13 cellular contexts compared by ENCODE assay signal in the genomic region with DNA sequence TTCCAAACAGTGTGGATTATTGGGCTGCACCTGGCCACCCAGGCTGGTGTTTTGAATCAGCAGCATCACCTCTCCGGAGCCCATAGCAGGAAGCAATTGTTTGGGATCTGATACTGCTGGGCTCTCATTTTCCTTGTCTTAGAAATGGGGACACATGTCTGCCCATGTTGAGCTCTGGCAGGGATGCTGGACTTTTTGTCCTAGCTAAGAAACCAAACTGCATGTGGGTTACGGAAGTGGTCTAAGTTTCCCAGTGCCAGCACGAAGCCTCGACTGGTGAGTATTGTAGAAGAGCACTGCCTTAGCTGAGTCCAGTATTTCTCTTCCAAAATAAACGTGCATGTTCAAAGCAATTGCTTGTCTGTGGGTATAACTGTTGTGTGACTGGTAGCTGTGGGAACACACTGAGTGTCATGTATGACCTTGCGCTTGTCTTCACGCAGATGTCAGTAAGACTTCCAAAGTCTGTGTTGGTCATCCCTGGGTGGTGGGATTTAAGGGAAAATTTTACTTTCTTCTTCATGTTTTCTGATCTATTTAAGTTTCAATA. TPM values are rescaled to one million over a fixed set of nuclear protein-coding genes. Genes with fewer than 3 reads are reported as not detected.
A peak's percentile ranks its signal among the peaks of the same experiment; 100 is the strongest.
DNase-seq lines count a peak whose midpoint lies in the region; ATAC-seq and TF ChIP-seq lines count a peak whose summit lies in the region.
"Had no signal": no experiment of that assay in that cellular context is flagged by ENCODE, and none has a peak within 500 bp of the region (broad histone marks: within the 10 kb centered on the region; RNA-seq: fewer than 3 reads in every experiment).

No MANE protein-coding gene starts in this region.

- H3K36me3 ChIP-seq in IMR-90 (ENCODE audit: control insufficient read depth, insufficient read depth, low read length) (no peaks in the 10 kb centered on the region), brain microvascular endothelial cell (replicated peaks) (no peaks in the 10 kb centered on the region), lower lobe of right lung (no peaks in the 10 kb centered on the region), stomach smooth muscle (ENCODE audit: control insufficient read depth in 2 of 2, insufficient read depth in 2 of 2, low read length in 2 of 2) (no peaks in the 10 kb centered on the region)

- in situ Hi-C loops in IMR-90 (cut with MboI; ENCODE audit: low sequenced_read_pairs): no loop called here
- in situ Hi-C loops in brain microvascular endothelial cell (cut with HindIII; ENCODE audit: low pct_ligation_motif_present, low sequenced_read_pairs): no loop called here

- H3K56ac ChIP-seq in IMR-90 (ENCODE audit: extremely low read depth, insufficient read depth, low read length): peak overlapping the region; percentile 77

- 86% methylated on average over 3 of the region's 7 CpGs; no CpG with 5 or more reads in 1 of the 2 experiments for WGBS in IMR-90 (ENCODE audit: extremely low coverage in 2 of 2, insufficient read length in 1 of 2), 2 experiments

- peak overlapping the region; percentile 94; the same call in 2 of the 3 replicates for H2BK15ac ChIP-seq in IMR-90 (ENCODE audit: low read depth, low read length)

- POLR2A ChIA-PET in IMR-90 (lab: Charles Lee; ENCODE audit: unreplicated experiment): interaction anchor here (0.7 kb wide), 1 partner anchor 42 kb away, joined by 3 read pairs; no protein-coding TSS in a partner anchor

- dilution Hi-C loops in IMR-90 (cut with HindIII; ENCODE audit: low sequenced_read_pairs, unreplicated experiment): no loop called here

- H4K91ac ChIP-seq in IMR-90 (ENCODE audit: insufficient read depth, low read depth, low read length): peak overlapping the region; percentile 92

- H2AK5ac ChIP-seq in IMR-90 (ENCODE audit: low read depth, low read length): peak overlapping the region; percentile 97

- H3K27ac ChIP-seq in IMR-90 (ENCODE audit: insufficient read depth, low read length) (peak overlapping the region; percentile 95), brain microvascular endothelial cell (peak overlapping the region; percentile 97), lower lobe of right lung (peak overlapping the region; percentile 80), stomach smooth muscle (ENCODE audit: low read length) (peak overlapping the region; percentile 89)

- H2BK5ac ChIP-seq in IMR-90 (ENCODE audit: low read depth, low read length, poor library complexity, severe bottlenecking): peak overlapping the region; percentile 94

- no TSS peak for BruUV-seq in IMR-90 (replicated peaks; lab: Mats Ljungman, UMichigan)

- H3K18ac ChIP-seq in IMR-90 (ENCODE audit: low read depth, low read length): peak overlapping the region; percentile 100

- H4K20me1 ChIP-seq in IMR-90 (ENCODE audit: insufficient read depth, low read length): peaks cover 14% of the 10 kb centered on the region; the same call in 1 of the 2 replicates

- H3K9me3 ChIP-seq in IMR-90 (ENCODE audit: control insufficient read depth, insufficient read depth, low read length): 0 out of 2 replicates have a peak, but pooled peaks cover 2% of the 10 kb centered on the region
- H3K9me3 ChIP-seq in lower lobe of right lung: peaks cover 9% of the 10 kb centered on the region
- peaks cover 0 to 2% of the 10 kb centered on the region in 2 donors for H3K9me3 ChIP-seq in stomach smooth muscle (ENCODE audit: control insufficient read depth in 2 of 2, low read length in 2 of 2)

- peaks cover 50% of the 10 kb centered on the region for H3K4me1 ChIP-seq in IMR-90 (ENCODE audit: control insufficient read depth, insufficient read depth, low read length)
- peaks cover 65% of the 10 kb centered on the region for H3K4me1 ChIP-seq in lower lobe of right lung
- peaks cover 57% of the 10 kb centered on the region for H3K4me1 ChIP-seq in stomach smooth muscle (ENCODE audit: control insufficient read depth, insufficient read depth, low read length)

- H2AK9ac ChIP-seq in IMR-90 (replicated peaks; ENCODE audit: low read depth, low read length, poor library complexity): no peak overlapping the region

- peak; percentile 8; the same call in 1 of the 2 replicates for TF ChIP-seq POLR2A in IMR-90 (IDR thresholded peaks at IDR 0.05; ENCODE audit: low read depth, low read length)

- peak overlapping the region; percentile 72 for H3K9ac ChIP-seq in IMR-90 (ENCODE audit: low read depth, low read length)
- peak overlapping the region in 1 of 2 donors; percentile 69 for H3K9ac ChIP-seq in stomach smooth muscle (ENCODE audit: low read length in 2 of 2)

- H3K14ac ChIP-seq in IMR-90 (replicated peaks; ENCODE audit: low read depth, low read length): peak overlapping the region; percentile 98

- H2AFZ ChIP-seq in IMR-90 (replicated peaks; ENCODE audit: low read length, poor library complexity): no peak overlapping the region

- ATAC-seq in IMR-90 (ENCODE audit: low read depth) (no peak), lower lobe of right lung (no peak)
- ATAC-seq: stimulated activated naive CD8-positive, alpha-beta T cell treated with anti-CD3 and anti-CD28 coated beads, Interleukin-15, Interleukin-2, amounts not matched to agents 100 U/mL and 50 U/mL, for 24 hours had no signal

- peak overlapping the region; percentile 57 for H3K4me2 ChIP-seq in IMR-90 (ENCODE audit: low read depth, low read length)

- no peak for TF ChIP-seq RAD21 in IMR-90 (IDR thresholded peaks at IDR 0.05; ENCODE audit: low read length)

- DNase-seq in IMR-90: peak; percentile 44
- no peak for DNase-seq in brain microvascular endothelial cell
- no peak for DNase-seq in lower lobe of right lung
- no peak for DNase-seq in NCI-H748 treated with DMSO at 0.1 percent for 48 hours (lab: John Stamatoyannopoulos, UW)
- no peak for DNase-seq in LoVo (ENCODE audit: low spot score)
- DNase-seq in NCI-H187 treated with DMSO at 0.1 percent for 48 hours (lab: John Stamatoyannopoulos, UW): no peak
- DNase-seq in NCI-H446 treated with DMSO at 0.1 percent for 48 hours (lab: John Stamatoyannopoulos, UW): no peak
- DNase-seq: activated CD8-positive, alpha-beta memory T cell treated with anti-CD3 and anti-CD28 coated beads, Interleukin-2, amount 50 U/mL, for 48 hours; NCI-H1436 treated with DMSO at 0.1 percent for 48 hours; NCI-H526; stimulated activated CD4-positive, alpha-beta T cell treated with anti-CD3 and anti-CD28 coated beads, Interleukin-4, amount 100 ng/mL, for 24 hours; stimulated activated naive CD8-positive, alpha-beta T cell treated with anti-CD3 and anti-CD28 coated beads, Interleukin-15, Interleukin-2, amounts not matched to agents 100 U/mL and 50 U/mL, for 24 hours had no signal

- H3K4me3 ChIP-seq in IMR-90 (ENCODE audit: insufficient read depth, low read depth, low read length) (no peak overlapping the region), brain microvascular endothelial cell (ENCODE audit: low read depth, low read length) (no peak overlapping the region), lower lobe of right lung (no peak overlapping the region), stomach smooth muscle (ENCODE audit: low read length in 2 of 2) (no peak overlapping the region)

- H3K27me3 ChIP-seq in IMR-90 (ENCODE audit: control insufficient read depth, insufficient read depth, low read length) (no peaks in the 10 kb centered on the region), brain microvascular endothelial cell (replicated peaks) (no peaks in the 10 kb centered on the region), lower lobe of right lung (ENCODE audit: low read depth) (no peaks in the 10 kb centered on the region), stomach smooth muscle (ENCODE audit: control insufficient read depth in 1 of 2, insufficient read depth in 2 of 2, low read length in 2 of 2) (no peaks in the 10 kb centered on the region)

- peaks cover 53% of the 10 kb centered on the region for H3K9me1 ChIP-seq in IMR-90 (ENCODE audit: insufficient read depth, low read length)

- H4K8ac ChIP-seq in IMR-90 (ENCODE audit: low read depth in 2 of 2, low read length in 2 of 2): peak overlapping the region; percentile 70 to 93

- H3K23ac ChIP-seq in IMR-90 (ENCODE audit: low read depth, low read length): peak overlapping the region; percentile 98

- H4K5ac ChIP-seq in IMR-90 (ENCODE audit: low read depth, low read length): peak overlapping the region; percentile 75

- peaks cover 49 to 81% of the 10 kb centered on the region in 2 experiments for H3K79me1 ChIP-seq in IMR-90 (ENCODE audit: low read depth in 1 of 2, low read length in 2 of 2)

- H2BK120ac ChIP-seq in IMR-90 (ENCODE audit: low read depth, low read length): peak overlapping the region; percentile 94

- H3K4ac ChIP-seq in IMR-90 (ENCODE audit: low read depth, low read length): peak overlapping the region; percentile 96

- TF ChIP-seq CTCF in IMR-90 (conservative IDR thresholded peaks at IDR 0.05; ENCODE audit: low read depth, low read length) (no peak), brain microvascular endothelial cell (IDR thresholded peaks at IDR 0.05; ENCODE audit: low read depth, low read length, missing control alignments) (no peak), lower lobe of right lung (IDR thresholded peaks at IDR 0.05) (no peak)

- H2BK20ac ChIP-seq in IMR-90 (ENCODE audit: low read depth, low read length): peak overlapping the region; percentile 96

- CTCF ChIA-PET in IMR-90 (lab: Yijun Ruan, JAX): interaction anchor here (1.3 kb wide), 1 partner anchor 65 kb away, joined by 4 read pairs; no protein-coding TSS in a partner anchor

- intact Hi-C loops in IMR-90 (cut with micrococcal nuclease): loop anchor here (1.0 to 5.0 kb wide), 5 partner anchors 13 to 150 kb away; a partner anchor contains a TSS
- intact Hi-C loops in lower lobe of right lung (cut with DNase I): no loop called here

TF ChIP-seq in IMR-90, 13 proteins besides CTCF, POLR2A, EP300 and RAD21 (continues in another document):
- TF ChIP-seq RFX5 (IDR thresholded peaks at IDR 0.05; ENCODE audit: low read depth, low read length): no peak
- TF ChIP-seq BHLHE40 (IDR thresholded peaks at IDR 0.05; ENCODE audit: low read depth, low read length): no peak
- no peak for TF ChIP-seq MAZ (IDR thresholded peaks at IDR 0.05; ENCODE audit: borderline replicate concordance, low read depth, low read length)
- no peak for TF ChIP-seq SMC3 (IDR thresholded peaks at IDR 0.05; ENCODE audit: low read depth, low read length)
- no peak for TF ChIP-seq NFE2L2 (IDR thresholded peaks at IDR 0.05; ENCODE audit: low read depth, low read length)
- TF ChIP-seq, protein P1, sequence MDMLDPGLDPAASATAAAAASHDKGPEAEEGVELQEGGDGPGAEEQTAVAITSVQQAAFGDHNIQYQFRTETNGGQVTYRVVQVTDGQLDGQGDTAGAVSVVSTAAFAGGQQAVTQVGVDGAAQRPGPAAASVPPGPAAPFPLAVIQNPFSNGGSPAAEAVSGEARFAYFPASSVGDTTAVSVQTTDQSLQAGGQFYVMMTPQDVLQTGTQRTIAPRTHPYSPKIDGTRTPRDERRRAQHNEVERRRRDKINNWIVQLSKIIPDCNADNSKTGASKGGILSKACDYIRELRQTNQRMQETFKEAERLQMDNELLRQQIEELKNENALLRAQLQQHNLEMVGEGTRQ (IDR thresholded peaks at IDR 0.05; ENCODE audit: low read depth, low read length): no peak
- TF ChIP-seq FOS (IDR thresholded peaks at IDR 0.05; ENCODE audit: low read depth, low read length): no peak

RNA-seq across cellular contexts. Expression of a gene that starts 43.6 kb away (rescaled TPM):
- 3.4 and 3.9 TPM in 2 replicates for total RNA-seq in IMR-90 (2012; rRNA removed)
- polyA plus RNA-seq in IMR-90 (2012; rRNA removed): 5.3 and 5.7 TPM in 2 replicates
- polyA plus RNA-seq in IMR-90 (2012; cell fraction: cytosol; rRNA removed): 2.9 and 5.9 TPM in 2 replicates
- 10.7 and 11.0 TPM in 2 replicates for polyA plus RNA-seq in IMR-90 (2012; cell fraction: nucleus; rRNA removed; ENCODE audit: low replicate concordance)
- total RNA-seq in lower lobe of right lung: 5.7 TPM
